Comparison of ENCODE assay signal across 28 cellular contexts in the genomic region with DNA sequence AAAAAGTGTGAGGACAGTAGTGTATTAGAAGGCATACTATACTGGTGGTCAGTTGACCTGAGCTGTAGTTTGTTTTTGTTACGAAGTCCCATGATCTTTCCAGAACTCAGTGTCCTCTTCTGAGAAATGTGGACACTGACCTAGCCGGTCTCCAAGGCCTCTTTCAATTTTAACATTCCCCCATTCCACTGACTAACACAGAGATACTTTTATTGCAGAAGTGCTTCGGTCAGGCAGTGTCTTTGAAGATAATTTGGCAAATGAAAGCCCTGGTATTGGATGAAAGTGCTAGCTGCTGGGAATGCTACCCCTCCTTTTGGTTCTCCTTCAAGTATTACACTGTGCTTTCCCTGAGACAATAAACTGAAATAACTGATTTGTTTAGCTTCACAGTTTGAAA.
DNase-seq lines count a peak whose midpoint lies in the region; ATAC-seq, FAIRE-seq and TF ChIP-seq lines count a peak whose summit lies in the region.
"Had no signal": no experiment of that assay in that cellular context is flagged by ENCODE, and none has a peak within 500 bp of the region (broad histone marks: within the 10 kb centered on the region; RNA-seq: fewer than 3 reads in every experiment).

No MANE protein-coding gene starts in this region.

- intact Hi-C loops in prostate gland (cut with DNase I) = no loop called here
- intact Hi-C loops in testis (cut with DNase I; ENCODE audit: low total_unique reads) = no loop called here

- H3K79me2 ChIP-seq in osteoblast (ENCODE audit: insufficient read depth, low read length) = no peaks in the 10 kb centered on the region

- in situ Hi-C loops in GM13977 (cut with MboI; ENCODE audit: low pct_unique_long_range_greater_than_20kb, low sequenced_read_pairs, unreplicated experiment) = no loop called here

- ATAC-seq in activated T-cell treated with anti-CD3 and anti-CD28 coated beads, Interleukin-2, amount 50 U/mL, for 4 hours = no peak
- no peak for ATAC-seq in HG03095 (IDR thresholded peaks at IDR 0.05; ENCODE audit: unreplicated experiment)
- ATAC-seq: A549, GM12878 had no signal

- no peaks in the 10 kb centered on the region for H3K27me3 Mint-ChIP-seq in activated T-cell treated with anti-CD3 and anti-CD28 coated beads, Interleukin-2, amount 50 U/mL, for 4 hours (ENCODE audit: low read depth)
- H3K27me3 Mint-ChIP-seq: CD4-positive, alpha-beta T cell had no signal

- no peak for FAIRE-seq in GM19239 (lab: Jason Lieb, UNC)
- FAIRE-seq: A549, D721Med, GM12878, GM18507, H54 had no signal

- peaks cover 10% of the 10 kb centered on the region for H3K9me3 Mint-ChIP-seq in activated T-cell treated with anti-CD3 and anti-CD28 coated beads, Interleukin-2, amount 50 U/mL, for 4 hours
- H3K9me3 Mint-ChIP-seq: HFFc6 had no signal

- WGBS in prostate gland = 48% methylated on average over 3 of the region's 3 CpGs
- WGBS in testis, 2 donors = 37 to 57% methylated on average over 3 of the region's 3 CpGs

- no peaks in the 10 kb centered on the region for H3K4me1 Mint-ChIP-seq in activated T-cell treated with anti-CD3 and anti-CD28 coated beads, Interleukin-2, amount 50 U/mL, for 4 hours (ENCODE audit: low read depth)
- H3K4me1 Mint-ChIP-seq: CD8-positive, alpha-beta memory T cell had no signal

- no peaks in the 10 kb centered on the region for H3K27me3 ChIP-seq in osteoblast (ENCODE audit: insufficient read depth, low read length)
- no peaks in the 10 kb centered on the region for H3K27me3 ChIP-seq in prostate gland (replicated peaks; ENCODE audit: insufficient read depth)
- no peaks in the 10 kb centered on the region for H3K27me3 ChIP-seq in testis
- H3K27me3 ChIP-seq: BE2C; BLaER1 treated with 17β-estradiol and CSF1 and Interleukin-3, amounts not matched to agents 10 nM and 100 nM had no signal

- H3K4me3 ChIP-seq in choroid plexus epithelial cell (ENCODE audit: low read depth, low read length) = no peak overlapping the region
- no peak overlapping the region for H3K4me3 ChIP-seq in osteoblast (ENCODE audit: insufficient read depth, low read length)
- no peak overlapping the region for H3K4me3 ChIP-seq in prostate gland
- no peak overlapping the region for H3K4me3 ChIP-seq in testis
- H3K4me3 ChIP-seq: A549; BLaER1 treated with 17β-estradiol and CSF1 and Interleukin-3, amounts not matched to agents 10 nM and 100 nM; GM12878; HAP-1 had no signal

- H4K20me1 ChIP-seq in osteoblast (ENCODE audit: insufficient read depth, low read length) = no peaks in the 10 kb centered on the region
- H4K20me1 ChIP-seq: BLaER1 treated with 17β-estradiol and CSF1 and Interleukin-3, amounts not matched to agents 10 nM and 100 nM had no signal

- H2AFZ ChIP-seq in osteoblast (ENCODE audit: low read length) = peak overlapping the region; percentile 56

- TF ChIP-seq CTCF in choroid plexus epithelial cell (conservative IDR thresholded peaks at IDR 0.05; ENCODE audit: low read depth, low read length) (no peak), osteoblast (IDR thresholded peaks at IDR 0.05; ENCODE audit: extremely low read depth, low read depth, low read length) (no peak), prostate gland (IDR thresholded peaks at IDR 0.05) (no peak), testis (IDR thresholded peaks at IDR 0.05) (no peak), GM13977 (IDR thresholded peaks at IDR 0.05; ENCODE audit: extremely low read depth, insufficient read depth, missing control alignments) (no peak)

- H3K36me3 Mint-ChIP-seq in activated T-cell treated with anti-CD3 and anti-CD28 coated beads, Interleukin-2, amount 50 U/mL, for 4 hours (ENCODE audit: insufficient read depth) = no peaks in the 10 kb centered on the region
- H3K36me3 Mint-ChIP-seq: CD14-positive monocyte had no signal

- H3K27ac ChIP-seq in osteoblast (ENCODE audit: low read depth, low read length) (no peak overlapping the region), prostate gland (peak overlapping the region; percentile 26 to 27), testis (peak overlapping the region in 1 of 2 donors; percentile 68)
- H3K27ac ChIP-seq: A549; BLaER1 treated with 17β-estradiol and CSF1 and Interleukin-3, amounts not matched to agents 10 nM and 100 nM had no signal

- no peaks in the 10 kb centered on the region for H3K9me3 ChIP-seq in osteoblast (ENCODE audit: low read depth, low read length)
- H3K9me3 ChIP-seq in prostate gland = no peaks in the 10 kb centered on the region
- no peaks in the 10 kb centered on the region for H3K9me3 ChIP-seq in testis
- H3K9me3 ChIP-seq: A549, BE2C, HAP-1 had no signal

- DNase-seq in choroid plexus epithelial cell (ENCODE audit: low read depth) (peak; percentile 17), osteoblast (ENCODE audit: insufficient read length, low spot score, missing footprints) (no peak), prostate gland (ENCODE audit: low spot score) (no peak), testis (peak; percentile 30), GM13977 (ENCODE audit: low spot score) (no peak), GM19239 (ENCODE audit: insufficient read length, low spot score) (no peak)
- no peak for DNase-seq in activated T-cell treated with anti-CD3 and anti-CD28 coated beads, Interleukin-2, amount 50 U/mL, for 4 hours
- DNase-seq: 8988T; ACHN; AML-193; BE2C; CD4-positive, alpha-beta T cell; CD8-positive, alpha-beta memory T cell; DMS 273 treated with DMSO at 0.1 percent for 48 hours; DMS79; EL; GDM1; GOT3; HFFc6 had no signal

- TF ChIP-seq POLR2A in prostate gland (IDR thresholded peaks at IDR 0.05) (no peak), testis (IDR thresholded peaks at IDR 0.05) (no peak)

- H3K4me1 ChIP-seq in osteoblast (ENCODE audit: insufficient read depth, low read length) (no peaks in the 10 kb centered on the region), prostate gland (replicated peaks) (no peaks in the 10 kb centered on the region), testis (no peaks in the 10 kb centered on the region)
- H3K4me1 ChIP-seq: A549; BE2C; BLaER1 treated with 17β-estradiol and CSF1 and Interleukin-3, amounts not matched to agents 10 nM and 100 nM; HAP-1 had no signal

- H3K4me3 Mint-ChIP-seq in activated T-cell treated with anti-CD3 and anti-CD28 coated beads, Interleukin-2, amount 50 U/mL, for 4 hours = no peak overlapping the region
- H3K4me3 Mint-ChIP-seq: CD14-positive monocyte; CD4-positive, alpha-beta T cell; CD8-positive, alpha-beta memory T cell; HFFc6 had no signal

- H3K36me3 ChIP-seq in osteoblast (ENCODE audit: insufficient read depth, low read length) = no peaks in the 10 kb centered on the region
- H3K36me3 ChIP-seq in prostate gland = no peaks in the 10 kb centered on the region
- H3K36me3 ChIP-seq in testis (ENCODE audit: low read depth, missing control alignments) = no peaks in the 10 kb centered on the region
- H3K36me3 ChIP-seq: BE2C; BLaER1 treated with 17β-estradiol and CSF1 and Interleukin-3, amounts not matched to agents 10 nM and 100 nM; HAP-1 had no signal

- H3K4me2 ChIP-seq in osteoblast (ENCODE audit: insufficient read depth, low read length) = no peak overlapping the region
- H3K4me2 ChIP-seq: A549; BLaER1 treated with 17β-estradiol and CSF1 and Interleukin-3, amounts not matched to agents 10 nM and 100 nM had no signal

Comparison
In these comparisons a context has a peak if more than half of its experiments do, and no peak if none do; other contexts are left out.
1. DNase-seq: peak in choroid plexus epithelial cell (single experiment) and testis (single experiment); none in osteoblast (single experiment), prostate gland (single experiment), GM13977 (single experiment), activated T-cell treated with anti-CD3 and anti-CD28 coated beads, Interleukin-2, amount 50 U/mL, for 4 hours (single experiment) and GM19239 (single experiment).